ENCODE assay signal across 9 cellular contexts in the genomic region with DNA sequence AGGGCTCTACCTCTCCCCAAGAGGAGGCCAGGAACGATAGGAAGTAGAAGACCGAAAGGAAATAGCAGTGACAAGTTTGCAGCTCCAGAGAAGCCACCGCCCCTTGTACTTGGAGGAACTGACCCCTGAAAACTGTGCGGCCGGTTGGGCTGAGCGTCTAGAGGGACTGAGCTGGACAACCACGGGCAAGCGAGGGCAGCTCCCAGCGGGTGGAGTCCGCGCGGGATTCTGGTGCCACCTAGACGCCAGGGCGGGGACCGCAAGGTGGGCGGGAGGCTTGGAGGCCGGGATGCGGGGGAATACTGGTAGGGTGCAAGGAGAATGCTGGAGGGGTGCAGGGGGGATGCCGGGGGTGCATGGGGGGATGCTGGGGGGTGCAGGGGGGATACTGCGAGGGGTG. TPM values are rescaled to one million over a fixed set of nuclear protein-coding genes. Genes with fewer than 3 reads are reported as not detected.
A peak's percentile ranks its signal among the peaks of the same experiment; 100 is the strongest.
DNase-seq lines count a peak whose midpoint lies in the region; ATAC-seq and TF ChIP-seq lines count a peak whose summit lies in the region.
"Had no signal": no experiment of that assay in that cellular context is flagged by ENCODE, and none has a peak within 500 bp of the region (broad histone marks: within the 10 kb centered on the region; RNA-seq: fewer than 3 reads in every experiment).

No MANE protein-coding gene starts in this region.

- no peak overlapping the region for H3K27ac ChIP-seq in VCaP
- H3K27ac ChIP-seq: dorsolateral prefrontal cortex had no signal

- H3K27me3 Mint-ChIP-seq in progenitor cell of endocrine pancreas, result peaks cover 54% of the 10 kb centered on the region

- TF ChIP-seq CTCF in GM13977 (IDR thresholded peaks at IDR 0.05; ENCODE audit: extremely low read depth, insufficient read depth, missing control alignments) (peak; percentile 79), VCaP (conservative IDR thresholded peaks at IDR 0.05) (peak; percentile 88), progenitor cell of endocrine pancreas (IDR thresholded peaks at IDR 0.05; ENCODE audit: unreplicated experiment) (peak; percentile 46)

- no peaks in the 10 kb centered on the region for H3K36me3 Mint-ChIP-seq in progenitor cell of endocrine pancreas (ENCODE audit: insufficient read depth)

- peaks cover 36% of the 10 kb centered on the region for H3K4me1 Mint-ChIP-seq in progenitor cell of endocrine pancreas (ENCODE audit: low read depth)

- no peak overlapping the region for H3K4me3 Mint-ChIP-seq in progenitor cell of endocrine pancreas (ENCODE audit: low read depth)

- ATAC-seq in HG02938 (IDR thresholded peaks at IDR 0.05; ENCODE audit: unreplicated experiment), result no peak
- no peak for ATAC-seq in HG03139 (IDR thresholded peaks at IDR 0.05; ENCODE audit: unreplicated experiment)

- H3K27ac Mint-ChIP-seq in progenitor cell of endocrine pancreas, result no peak overlapping the region

- in situ Hi-C loops in GM13977 (cut with MboI; ENCODE audit: low pct_unique_long_range_greater_than_20kb, low sequenced_read_pairs, unreplicated experiment), result no loop called here

- DNase-seq in AG08395 (ENCODE audit: low spot score) (peak; percentile 55), GM13977 (ENCODE audit: low spot score) (peak; percentile 77), foreskin melanocyte (peak; percentile 44), progenitor cell of endocrine pancreas (ENCODE audit: low spot score, unreplicated experiment) (peak; percentile 60), A172 (ENCODE audit: low spot score) (no peak)

- H3K9me3 Mint-ChIP-seq in progenitor cell of endocrine pancreas (ENCODE audit: low read depth), result peaks cover 3% of the 10 kb centered on the region

RNA-seq across cellular contexts. Expression of gene SLC6A4, which starts 1.3 kb away (rescaled TPM):
- total RNA-seq in progenitor cell of endocrine pancreas, result 0.64 and 0.96 TPM in 2 replicates
- total RNA-seq in A172 (2014; rRNA removed; shearing (Covaris generic)), result 0.07 TPM in 1 of 2 replicates, not detected in the other

RNA-seq across cellular contexts. Expression of gene BLMH, which starts 54.9 kb away (rescaled TPM):
- total RNA-seq in progenitor cell of endocrine pancreas, result 60.9 and 64.2 TPM in 2 replicates
- 48.7 and 50.5 TPM in 2 replicates for total RNA-seq in A172 (2014; rRNA removed; shearing (Covaris generic))
